Comparison of ENCODE assay signal across 18 cellular contexts in the genomic region with DNA sequence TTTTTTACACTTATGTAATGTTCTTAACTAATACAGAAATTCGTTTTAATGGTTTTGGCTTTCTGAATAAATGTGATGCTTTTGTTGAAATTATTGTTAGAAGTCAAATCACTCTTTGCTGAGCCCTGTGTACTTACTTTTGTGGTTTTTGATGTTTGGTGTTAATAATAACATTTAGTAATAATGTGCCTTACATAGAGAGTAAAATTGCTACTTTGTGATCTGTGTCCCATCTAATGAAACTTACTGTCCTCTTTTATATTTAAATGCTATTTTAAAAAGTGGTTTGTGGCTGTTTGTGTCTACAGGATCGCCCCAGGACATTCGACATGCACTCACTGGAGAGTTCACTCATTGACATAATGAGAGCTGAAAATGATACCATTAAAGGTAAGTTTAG. TPM values are rescaled to one million over a fixed set of nuclear protein-coding genes. Genes with fewer than 3 reads are reported as not detected.
DNase-seq lines count a peak whose midpoint lies in the region; ATAC-seq, FAIRE-seq and TF ChIP-seq lines count a peak whose summit lies in the region.
"Had no signal": no experiment of that assay in that cellular context is flagged by ENCODE, and none has a peak within 500 bp of the region (broad histone marks: within the 10 kb centered on the region; RNA-seq: fewer than 3 reads in every experiment).

No MANE protein-coding gene starts in this region.

- H3K27ac Mint-ChIP-seq in brain: peak overlapping the region in 3 of 5 experiments; percentile 46 to 77 (median 46)

- TF ChIP-seq EP300 in sigmoid colon (IDR thresholded peaks at IDR 0.05): no peak

- H3K27ac ChIP-seq in left ventricle myocardium inferior (replicated peaks) (peak overlapping the region; percentile 75), right cardiac atrium (ENCODE audit: low read length) (no peak overlapping the region), sigmoid colon (peak overlapping the region in 3 of 4 donors; percentile 58 to 79 (median 68)), foreskin keratinocyte (no peak overlapping the region), mesenchymal stem cell (ENCODE audit: low read length, poor library complexity, severe bottlenecking) (no peak overlapping the region)
- H3K27ac ChIP-seq: BLaER1, Peyer's patch had no signal

- FAIRE-seq in GM12891 (lab: Jason Lieb, UNC): no peak
- FAIRE-seq: GM19239 had no signal

- H3K4me1 ChIP-seq in left ventricle myocardium inferior: peaks cover 99% of the 10 kb centered on the region
- H3K4me1 ChIP-seq in right cardiac atrium (ENCODE audit: control insufficient read depth, insufficient read depth, low read length): peaks cover 6% of the 10 kb centered on the region
- peaks cover 0 to 50% (median 33%) of the 10 kb centered on the region in 4 donors for H3K4me1 ChIP-seq in sigmoid colon
- H3K4me1 ChIP-seq in foreskin keratinocyte: no peaks in the 10 kb centered on the region
- peaks cover 2% of the 10 kb centered on the region for H3K4me1 ChIP-seq in mesenchymal stem cell (ENCODE audit: control insufficient read depth, insufficient read depth, low read depth, low read length)

- H3K36me3 Mint-ChIP-seq in brain: peaks cover 41% of the 10 kb centered on the region

- H3K4me3 ChIP-seq in left ventricle myocardium inferior: peak overlapping the region; percentile 39
- H3K4me3 ChIP-seq in right cardiac atrium (ENCODE audit: low read length): no peak overlapping the region
- no peak overlapping the region for H3K4me3 ChIP-seq in sigmoid colon
- no peak overlapping the region for H3K4me3 ChIP-seq in mesenchymal stem cell (ENCODE audit: insufficient read depth in 1 of 2, low read depth in 1 of 2, low read length in 2 of 2)
- H3K4me3 ChIP-seq: BLaER1, MG63, Peyer's patch had no signal

- H3K18ac ChIP-seq in mesenchymal stem cell (ENCODE audit: low read depth in 1 of 2, low read length in 2 of 2): no peak overlapping the region

- H4K8ac ChIP-seq in mesenchymal stem cell (ENCODE audit: low read length): no peak overlapping the region

- peaks cover 0 to 2% (median 0%) of the 10 kb centered on the region in 5 experiments for H3K9me3 Mint-ChIP-seq in brain
- H3K9me3 Mint-ChIP-seq: H9 had no signal

- TF ChIP-seq POLR2A in sigmoid colon (IDR thresholded peaks at IDR 0.05) (no peak), GM12891 (IDR thresholded peaks at IDR 0.05; ENCODE audit: low read depth, low read length) (no peak)

- DNase-seq in left ventricle myocardium inferior (no peak), right cardiac atrium (no peak), sigmoid colon (no peak), foreskin keratinocyte (no peak), GM12891 (ENCODE audit: insufficient read length, low spot score) (no peak), SHP77 (lab: John Stamatoyannopoulos, UW) (no peak), mesenchymal stem cell (no peak)
- DNase-seq: DMS 273 treated with DMSO at 0.1 percent for 48 hours, H9, MG63, NCI-H1105, NCI-H1694, NCI-H510A treated with DMSO at 0.1 percent for 48 hours, Peyer's patch had no signal

- H2BK12ac ChIP-seq in mesenchymal stem cell (ENCODE audit: low read length in 2 of 2): no peak overlapping the region

- no peak overlapping the region for H4K91ac ChIP-seq in mesenchymal stem cell (ENCODE audit: low read length)

- H3K4me2 ChIP-seq in mesenchymal stem cell (ENCODE audit: low read length, poor library complexity, severe bottlenecking): no peak overlapping the region
- H3K4me2 ChIP-seq: BLaER1 had no signal

- H3K27me3 ChIP-seq in left ventricle myocardium inferior (ENCODE audit: low read depth) (no peaks in the 10 kb centered on the region), right cardiac atrium (ENCODE audit: control insufficient read depth, insufficient read depth) (no peaks in the 10 kb centered on the region), sigmoid colon (no peaks in the 10 kb centered on the region), foreskin keratinocyte (no peaks in the 10 kb centered on the region), mesenchymal stem cell (ENCODE audit: control insufficient read depth in 1 of 2, insufficient read depth in 1 of 2, low read length in 2 of 2) (no peaks in the 10 kb centered on the region)
- H3K27me3 ChIP-seq: BLaER1, MG63, Peyer's patch had no signal

- peaks cover 5% of the 10 kb centered on the region for H3K79me1 ChIP-seq in mesenchymal stem cell (replicated peaks; ENCODE audit: low read length, poor library complexity, severe bottlenecking)

- no peak overlapping the region for H2AK5ac ChIP-seq in mesenchymal stem cell (ENCODE audit: low read length, severe bottlenecking)

- no peak overlapping the region for H3K9ac ChIP-seq in mesenchymal stem cell (ENCODE audit: low read length)
- H3K9ac ChIP-seq: BLaER1 had no signal

- no peak overlapping the region for H3K14ac ChIP-seq in mesenchymal stem cell (ENCODE audit: low read length in 2 of 2)

- no peak for ATAC-seq in right cardiac atrium
- no peak for ATAC-seq in foreskin keratinocyte
- ATAC-seq: Right ventricle myocardium inferior had no signal

- H2BK120ac ChIP-seq in mesenchymal stem cell (ENCODE audit: low read depth, low read length): no peak overlapping the region

- H2AFZ ChIP-seq in mesenchymal stem cell (ENCODE audit: low read depth, low read length): no peak overlapping the region

- H3K4me1 Mint-ChIP-seq in brain: peaks cover 69% of the 10 kb centered on the region

- no peaks in the 10 kb centered on the region for H3K9me3 ChIP-seq in left ventricle myocardium inferior (replicated peaks)
- no peaks in the 10 kb centered on the region for H3K9me3 ChIP-seq in right cardiac atrium (ENCODE audit: control insufficient read depth, low read length)
- no peaks in the 10 kb centered on the region for H3K9me3 ChIP-seq in sigmoid colon
- no peaks in the 10 kb centered on the region for H3K9me3 ChIP-seq in mesenchymal stem cell (ENCODE audit: control insufficient read depth, low read length)
- H3K9me3 ChIP-seq: BLaER1, MG63, Peyer's patch had no signal

- no peak overlapping the region for H3K23ac ChIP-seq in mesenchymal stem cell (ENCODE audit: low read length in 2 of 2)

- intact Hi-C loops in left ventricle myocardium inferior (cut with micrococcal nuclease): no loop called here
- intact Hi-C loops in right cardiac atrium (cut with DNase I): loop anchor here in 1 of 4 donors (10.0 kb wide), 1 partner anchor 55 kb away; no protein-coding TSS in a partner anchor
- intact Hi-C loops in sigmoid colon (cut with DNase I): no loop called here

- H3K4ac ChIP-seq in mesenchymal stem cell (ENCODE audit: low read depth in 1 of 2, low read length in 2 of 2): no peak overlapping the region

- no peak overlapping the region for H2BK5ac ChIP-seq in mesenchymal stem cell (ENCODE audit: low read depth, low read length, poor library complexity, severe bottlenecking)

- no peak overlapping the region for H2BK15ac ChIP-seq in mesenchymal stem cell (ENCODE audit: low read depth, poor library complexity, severe bottlenecking)

- H3K36me3 ChIP-seq in left ventricle myocardium inferior (peaks cover 29% of the 10 kb centered on the region), sigmoid colon (peaks cover 0 to 22% (median 0%) of the 10 kb centered on the region in 4 donors), mesenchymal stem cell (ENCODE audit: control insufficient read depth in 1 of 2, insufficient read depth in 2 of 2, low read depth in 1 of 2, low read length in 2 of 2) (peaks cover 9 to 32% of the 10 kb centered on the region in 2 experiments)
- H3K36me3 ChIP-seq: BLaER1 had no signal

- TF ChIP-seq CTCF in left ventricle myocardium inferior (IDR thresholded peaks at IDR 0.05; ENCODE audit: borderline replicate concordance) (no peak), brain (conservative IDR thresholded peaks at IDR 0.05) (no peak), sigmoid colon (IDR thresholded peaks at IDR 0.05) (no peak), foreskin keratinocyte (conservative IDR thresholded peaks at IDR 0.05) (no peak)

- 72% methylated on average over 3 of the region's 3 CpGs for WGBS in right cardiac atrium
- WGBS in sigmoid colon, 2 donors: 89 to 90% methylated on average over 3 of the region's 3 CpGs
- WGBS in mesenchymal stem cell: 71% methylated on average over 2 of the region's 3 CpGs

- H3K27me3 Mint-ChIP-seq in brain: no peaks in the 10 kb centered on the region

- H3K4me3 Mint-ChIP-seq in brain: peak overlapping the region in 3 of 5 experiments; percentile 36 to 69 (median 38)
- H3K4me3 Mint-ChIP-seq: H9 had no signal

TF ChIP-seq in GM12891, 5 proteins besides CTCF, POLR2A, EP300 and RAD21:
- no peak for TF ChIP-seq POLR2AphosphoS5 (IDR thresholded peaks at IDR 0.05; ENCODE audit: low read depth, low read length)
- TF ChIP-seq PAX5 (IDR thresholded peaks at IDR 0.05; ENCODE audit: insufficient read depth, low read length, severe bottlenecking): no peak
- TF ChIP-seq POU2F2 (IDR thresholded peaks at IDR 0.05; ENCODE audit: low read depth, low read length): no peak
- TF ChIP-seq SPI1 (IDR thresholded peaks at IDR 0.05; ENCODE audit: low read depth, low read length): no peak
- no peak for TF ChIP-seq TAF1 (IDR thresholded peaks at IDR 0.05; ENCODE audit: low read depth, low read length)
TF ChIP-seq in GM12891: peak in this region for 0.

RNA-seq across cellular contexts. Expression of gene CPEB4, which starts 22.1 kb away (rescaled TPM):
- 136 TPM for total RNA-seq in left ventricle myocardium inferior
- total RNA-seq in right cardiac atrium: 100 to 1,000 TPM in 2 of 4 donors, 10 to 100 TPM in 2; 92.4 to 152 (median 98.8) TPM
- polyA plus RNA-seq in right cardiac atrium: 23.9 TPM
- 9.2 TPM for polyA plus RNA-seq in brain (ENCODE audit: insufficient read depth, low read depth, low replicate concordance)
- 10 to 100 TPM; 27.8 to 66.2 (median 32.0) TPM for total RNA-seq in sigmoid colon
- 10 to 100 TPM in 1 of 3 donors, 1 to 10 TPM in 2; 6.0 to 10.3 (median 8.4) TPM for polyA plus RNA-seq in sigmoid colon
- 9.0 and 10.6 TPM in 2 replicates for total RNA-seq in foreskin keratinocyte
- polyA plus RNA-seq in foreskin keratinocyte: 1.0 and 1.2 TPM in 2 replicates
- polyA plus RNA-seq in GM12891 (2012; ENCODE audit: low read depth, missing spikeins): 15.2 TPM
- 12.8 TPM for polyA plus RNA-seq in mesenchymal stem cell (2013, experiment 1 of 2)
- 12.4 TPM for polyA plus RNA-seq in mesenchymal stem cell (2013, experiment 2 of 2)

Comparison
In these comparisons a context has a peak if more than half of its experiments do, and no peak if none do; other contexts are left out.
1. H3K27ac ChIP-seq: peak in left ventricle myocardium inferior (single experiment) and sigmoid colon (3 of 4); none in right cardiac atrium (single experiment), foreskin keratinocyte (single experiment) and mesenchymal stem cell (single experiment).